11 cellular contexts compared by ENCODE assay signal in the genomic region with DNA sequence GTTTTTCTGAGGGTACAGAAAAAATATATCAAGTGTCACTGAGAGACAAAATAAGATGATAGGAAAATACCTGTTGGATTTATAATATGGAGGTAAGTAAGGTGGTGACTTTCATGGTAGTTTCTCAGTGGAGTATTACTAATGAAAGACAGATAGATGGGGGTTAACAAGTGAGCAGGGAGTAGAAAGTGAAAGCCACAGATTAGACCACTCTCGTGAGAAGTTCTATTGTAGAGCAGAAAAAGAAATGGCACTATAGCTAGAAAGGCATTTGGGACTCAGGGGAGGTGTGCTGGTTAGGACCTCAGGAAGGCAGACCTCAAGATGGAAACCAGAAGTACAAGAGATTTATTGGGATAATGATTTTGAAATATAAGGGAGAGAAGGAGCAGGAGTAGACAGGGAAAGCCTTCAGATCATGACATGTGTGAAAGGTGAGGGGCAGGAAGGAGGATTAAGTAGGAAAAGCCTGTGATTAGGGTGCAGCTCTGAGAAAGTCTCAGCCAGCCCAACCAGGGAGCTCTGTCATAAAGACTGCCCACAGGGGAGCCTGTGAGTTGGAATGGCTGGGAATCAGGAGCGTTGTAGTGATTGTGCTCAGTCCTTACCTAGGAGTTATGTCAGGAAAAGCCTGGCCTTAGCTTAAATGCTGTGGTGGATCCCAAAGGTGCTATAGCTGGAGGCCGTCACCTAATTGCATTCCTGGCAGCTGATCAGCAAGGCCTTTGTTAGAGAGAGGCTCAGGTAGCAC.
DNase-seq lines count a peak whose midpoint lies in the region; ATAC-seq and TF ChIP-seq lines count a peak whose summit lies in the region.
"Had no signal": no experiment of that assay in that cellular context is flagged by ENCODE, and none has a peak within 500 bp of the region (broad histone marks: within the 10 kb centered on the region; RNA-seq: fewer than 3 reads in every experiment).

No MANE protein-coding gene starts in this region.

- intact Hi-C loops in A673 (cut with micrococcal nuclease; ENCODE audit: unreplicated experiment): no loop called here

- CTCF ChIA-PET in A673 (lab: Charles Lee): no interaction called here

- H3K36me3 ChIP-seq in A673 (ENCODE audit: insufficient read depth, low read length, poor library complexity, severe bottlenecking): no peaks in the 10 kb centered on the region

- no peak overlapping the region for H3K4me3 ChIP-seq in A673 (ENCODE audit: low read depth, low read length, poor library complexity, severe bottlenecking)

- H3K4me1 ChIP-seq in A673 (ENCODE audit: insufficient read depth, low read length, poor library complexity, severe bottlenecking): peaks cover 26% of the 10 kb centered on the region

- H3K27ac ChIP-seq in A673 (ENCODE audit: low read depth, low read length, poor library complexity, severe bottlenecking): no peak overlapping the region

- no TSS peak for BruUV-seq in A673 (replicated peaks; lab: Mats Ljungman, UMichigan)

- POLR2A ChIA-PET in A673 (lab: Charles Lee; ENCODE audit: low non-redundant PET): no interaction called here

- DNase-seq in iPS-NIHi11 (ENCODE audit: low spot score) (peak; percentile 7), NCI-H1048 (lab: John Stamatoyannopoulos, UW) (no peak), NCI-H2107 treated with DMSO at 0.1 percent for 48 hours (lab: John Stamatoyannopoulos, UW; ENCODE audit: unreplicated experiment) (no peak), A673 (ENCODE audit: low spot score) (no peak), GDM1 (lab: John Stamatoyannopoulos, UW) (no peak)
- DNase-seq: activated naive CD4-positive, alpha-beta T cell treated with anti-CD3 and anti-CD28 coated beads, Interleukin-2, amount 50 U/mL, for 16 hours; NCI-H345; T1000 had no signal

- no peak for TF ChIP-seq CTCF in A673 (conservative IDR thresholded peaks at IDR 0.05; ENCODE audit: low read depth, low read length)

- ATAC-seq in GM18861 (IDR thresholded peaks at IDR 0.05; ENCODE audit: unreplicated experiment): peak; percentile 93
- peak; percentile 92 for ATAC-seq in GM21390 (IDR thresholded peaks at IDR 0.05; ENCODE audit: unreplicated experiment)
- peak; percentile 95 for ATAC-seq in HG03066 (IDR thresholded peaks at IDR 0.05; ENCODE audit: low read depth, unreplicated experiment)

- H3K27me3 ChIP-seq in A673 (replicated peaks; ENCODE audit: insufficient read depth, low read depth, low read length, poor library complexity): no peaks in the 10 kb centered on the region

- H3K9me3 ChIP-seq in A673 (ENCODE audit: low read depth, low read length, poor library complexity, severe bottlenecking): no peaks in the 10 kb centered on the region
